ENCODE assay signal across 1 cellular context in genomic region chr17:83203073-83203471, GRCh38.
A peak's percentile ranks its signal among the peaks of the same experiment; 100 is the strongest.
TF ChIP-seq lines count a peak whose summit lies in the region.

No MANE protein-coding gene starts in this region.

TF ChIP-seq in HepG2, 621 proteins besides CTCF, POLR2A, EP300 and RAD21 (continued from another document):
- 0 out of 3 replicates have a peak, but pooled peaks have one; percentile 27 for TF ChIP-seq MXI1 (IDR thresholded peaks at IDR 0.05; ENCODE audit: borderline replicate concordance, low read depth, low read length)
- TF ChIP-seq CREM (IDR thresholded peaks at IDR 0.05) = no peak
- TF ChIP-seq CREM (CRISPR knock-in tag; IDR thresholded peaks at IDR 0.05) = no peak
- no peak for TF ChIP-seq ZFP36L2 (CRISPR knock-in tag; IDR thresholded peaks at IDR 0.05)
- TF ChIP-seq NKX3-1 (CRISPR knock-in tag; IDR thresholded peaks at IDR 0.05) = no peak
- no peak for TF ChIP-seq KAT2B (IDR thresholded peaks at IDR 0.05; ENCODE audit: borderline replicate concordance, low read depth, low read length)
- TF ChIP-seq ATF3 (CRISPR knock-in tag; IDR thresholded peaks at IDR 0.05) = peak; percentile 54; the same call in 1 of the 2 replicates
- peak; percentile 33; the same call in 1 of the 2 replicates for TF ChIP-seq ARID5B (CRISPR knock-in tag; IDR thresholded peaks at IDR 0.05)
- peak; percentile 34; the same call in 1 of the 2 replicates for TF ChIP-seq HMG20A (CRISPR knock-in tag; IDR thresholded peaks at IDR 0.05; ENCODE audit: borderline replicate concordance)
- peak; percentile 43; the same call in 1 of the 2 replicates for TF ChIP-seq MED1 (CRISPR knock-in tag; IDR thresholded peaks at IDR 0.05)
